In the genomic region with DNA sequence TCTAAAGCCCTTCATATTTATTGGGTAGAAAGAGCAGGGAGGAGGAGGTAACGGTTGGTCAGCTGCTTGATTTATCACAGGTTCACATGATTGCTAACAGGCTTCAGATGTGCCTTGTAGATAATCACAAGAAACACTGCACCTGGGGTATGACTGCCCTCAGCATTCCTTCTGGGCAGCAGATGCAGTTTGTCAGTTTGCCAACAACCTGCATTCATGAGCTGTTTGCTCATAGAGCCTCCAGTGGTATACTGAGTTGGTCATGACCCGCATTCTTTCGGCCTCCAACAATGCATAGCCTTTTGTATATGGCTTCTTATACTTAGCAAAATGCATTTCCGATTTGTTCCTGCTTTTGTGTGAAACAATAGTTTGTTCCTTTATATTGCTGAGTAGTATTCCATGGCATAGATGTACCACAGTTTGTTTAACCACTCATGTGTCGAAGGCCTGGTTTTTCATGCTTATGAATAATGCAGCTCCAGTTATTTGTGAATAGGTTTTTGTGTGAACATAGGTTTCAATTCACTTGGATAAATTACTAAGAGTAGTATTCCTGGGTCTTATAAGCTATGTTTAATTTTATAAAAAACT, we compare ENCODE assay signal across 18 cellular contexts.
DNase-seq lines count a peak whose midpoint lies in the region; ATAC-seq, FAIRE-seq and TF ChIP-seq lines count a peak whose summit lies in the region.
"Had no signal": no experiment of that assay in that cellular context is flagged by ENCODE, and none has a peak within 500 bp of the region (broad histone marks: within the 10 kb centered on the region; RNA-seq: fewer than 3 reads in every experiment).

No MANE protein-coding gene starts in this region.

- peaks cover 11% of the 10 kb centered on the region for H3K9me3 ChIP-seq in MG63
- H3K9me3 ChIP-seq: gastrocnemius medialis, stomach, vagina had no signal

- TF ChIP-seq CTCF in D721Med (IDR thresholded peaks at IDR 0.05; ENCODE audit: insufficient read depth, missing control alignments): no peak

- FAIRE-seq in D721Med (lab: Jason Lieb, UNC): no peak

- no peak for ATAC-seq in GM19351 (IDR thresholded peaks at IDR 0.05; ENCODE audit: unreplicated experiment)
- ATAC-seq: effector memory CD8-positive, alpha-beta T cell; gastrocnemius medialis; naive thymus-derived CD8-positive, alpha-beta T cell had no signal

- H3K36me3 ChIP-seq in MG63: peaks cover 26% of the 10 kb centered on the region
- H3K36me3 ChIP-seq: gastrocnemius medialis, stomach, vagina had no signal

- H3K27me3 ChIP-seq in MG63: no peaks in the 10 kb centered on the region
- H3K27me3 ChIP-seq: gastrocnemius medialis, stomach, vagina had no signal

- no peak overlapping the region for H3K4me3 ChIP-seq in MG63
- H3K4me3 ChIP-seq: gastrocnemius medialis, lung, stomach, vagina had no signal

- DNase-seq in Daoy (ENCODE audit: low read depth): peak; percentile 32
- DNase-seq in MG63: peak; percentile 41
- peak; percentile 10 for DNase-seq in astrocyte of the hippocampus (ENCODE audit: low read depth, low spot score)
- peak; percentile 42 for DNase-seq in glomerular endothelial cell (ENCODE audit: extremely low read depth, low read depth, low spot score)
- no peak for DNase-seq in D721Med (ENCODE audit: insufficient read length, low spot score)
- DNase-seq in stimulated activated CD4-positive, alpha-beta T cell treated with anti-CD3 and anti-CD28 coated beads, Interleukin-15, amount 100 ng/mL, for 24 hours: no peak
- no peak for DNase-seq in NOMO-1 treated with dmso at 0.1 percent for 144 hours (lab: John Stamatoyannopoulos, UW; ENCODE audit: unreplicated experiment)
- DNase-seq: activated CD4-positive, alpha-beta memory T cell treated with anti-CD3 and anti-CD28 coated beads, Interleukin-2, amount 10 ng/mL, durations not matched to agents 7 days and 5 days; activated naive CD8-positive, alpha-beta T cell treated with anti-CD3 and anti-CD28 coated beads for 36 hours; activated T-cell treated with anti-CD3 and anti-CD28 coated beads, Interleukin-2, amount 50 U/mL, for 48 hours; effector memory CD8-positive, alpha-beta T cell; gastrocnemius medialis; naive thymus-derived CD8-positive, alpha-beta T cell; NCI-H187; stomach had no signal

Comparison
In these comparisons a context has a peak if more than half of its experiments do, and no peak if none do; other contexts are left out.
1. DNase-seq: peak in Daoy (single experiment), MG63 (single experiment), astrocyte of the hippocampus (single experiment) and glomerular endothelial cell (single experiment); none in D721Med (single experiment), stimulated activated CD4-positive, alpha-beta T cell treated with anti-CD3 and anti-CD28 coated beads, Interleukin-15, amount 100 ng/mL, for 24 hours (single experiment) and NOMO-1 treated with dmso at 0.1 percent for 144 hours (single experiment).